Comparison of ENCODE assay signal across 1 cellular context in the genomic region with DNA sequence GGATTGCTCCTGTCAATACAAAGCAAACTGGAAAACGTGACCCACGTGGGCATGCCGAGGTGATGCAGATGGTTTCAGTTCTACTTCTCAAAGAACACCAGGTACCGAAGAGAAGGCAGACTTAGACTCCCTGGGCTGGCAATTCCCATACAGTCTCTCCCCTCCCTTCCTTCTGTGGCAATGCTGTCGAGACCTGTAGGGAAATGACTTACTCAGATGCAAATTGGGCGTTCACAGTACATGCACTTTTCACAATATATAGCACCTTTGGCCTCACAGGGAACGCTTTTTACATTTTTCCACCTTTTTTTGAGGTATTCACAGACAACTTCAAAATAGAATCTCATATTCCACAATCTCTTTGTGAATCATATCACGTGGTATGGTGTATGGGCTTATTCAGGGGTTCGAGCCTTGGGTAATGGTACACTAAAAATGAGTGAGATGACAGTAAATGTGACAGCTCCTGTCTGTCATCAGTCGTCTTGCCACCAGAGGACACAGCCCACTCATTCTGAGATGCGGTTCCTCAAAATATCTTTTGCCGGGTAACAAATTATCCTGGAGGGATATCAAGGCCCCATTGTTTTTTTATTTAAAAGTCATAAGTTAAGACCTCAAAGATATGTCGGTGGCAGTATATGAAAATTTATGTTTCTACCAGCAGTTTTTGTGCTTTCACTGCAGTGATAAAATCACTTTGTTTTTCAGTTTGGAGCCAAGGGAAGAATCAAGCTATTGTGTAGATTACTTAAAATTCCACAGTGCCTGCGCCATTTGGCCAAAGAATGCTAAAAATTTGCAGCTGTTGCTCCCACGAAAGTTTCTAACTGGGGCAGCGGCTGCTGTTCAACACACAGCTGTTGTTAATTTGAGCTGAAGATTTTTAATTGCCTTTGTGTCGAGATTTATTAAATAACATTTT.
TF ChIP-seq lines count a peak whose summit lies in the region.

No MANE protein-coding gene starts in this region.

TF ChIP-seq in H1, 55 proteins besides CTCF, POLR2A, EP300 and RAD21 (continued from another document):
- TF ChIP-seq, protein P1, sequence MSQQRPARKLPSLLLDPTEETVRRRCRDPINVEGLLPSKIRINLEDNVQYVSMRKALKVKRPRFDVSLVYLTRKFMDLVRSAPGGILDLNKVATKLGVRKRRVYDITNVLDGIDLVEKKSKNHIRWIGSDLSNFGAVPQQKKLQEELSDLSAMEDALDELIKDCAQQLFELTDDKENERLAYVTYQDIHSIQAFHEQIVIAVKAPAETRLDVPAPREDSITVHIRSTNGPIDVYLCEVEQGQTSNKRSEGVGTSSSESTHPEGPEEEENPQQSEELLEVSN (IDR thresholded peaks at IDR 0.05): no peak
- TF ChIP-seq CBX8 (IDR thresholded peaks at IDR 0.05; ENCODE audit: borderline replicate concordance, low read depth, low read length) (no peak), TAF1 (IDR thresholded peaks at IDR 0.05; ENCODE audit: low read depth, low read length) (0 out of 2 replicates have a peak, but pooled peaks have one; percentile 26), SP4 (IDR thresholded peaks at IDR 0.05; ENCODE audit: low read length) (no peak), SIN3A (conservative IDR thresholded peaks at IDR 0.05 in 1 of 2, IDR thresholded peaks at IDR 0.05 in 1 of 2; ENCODE audit: low read depth in 1 of 2, low read length in 2 of 2) (no peak), KDM5A (IDR thresholded peaks at IDR 0.05; ENCODE audit: low read length) (no peak), TEAD4 (IDR thresholded peaks at IDR 0.05; ENCODE audit: low read depth, low read length) (peak; percentile 96), POU5F1 (IDR thresholded peaks at IDR 0.05; ENCODE audit: low read depth, low read length) (no peak), GABPA (IDR thresholded peaks at IDR 0.05; ENCODE audit: borderline replicate concordance, insufficient read depth, low read length) (no peak), SP2 (IDR thresholded peaks at IDR 0.05; ENCODE audit: low read length) (no peak), TBP (IDR thresholded peaks at IDR 0.05; ENCODE audit: low read depth, low read length) (no peak), BCL11A (IDR thresholded peaks at IDR 0.05; ENCODE audit: low read depth in 2 of 2, low read length in 2 of 2) (no peak), CREB1 (IDR thresholded peaks at IDR 0.05) (no peak), RXRA (IDR thresholded peaks at IDR 0.05; ENCODE audit: insufficient read depth, low read depth, low read length) (no peak), ASH2L (IDR thresholded peaks at IDR 0.05; ENCODE audit: low read length) (no peak), CHD2 (IDR thresholded peaks at IDR 0.05; ENCODE audit: low read length) (no peak), SRF (IDR thresholded peaks at IDR 0.05; ENCODE audit: low read depth, low read length) (no peak), EGR1 (IDR thresholded peaks at IDR 0.05; ENCODE audit: borderline replicate concordance, low read depth, low read length) (no peak), SP1 (IDR thresholded peaks at IDR 0.05; ENCODE audit: low read depth, low read length) (peak; percentile 71), CEBPB (IDR thresholded peaks at IDR 0.05; ENCODE audit: low read depth, low read length) (no peak), CBX5 (IDR thresholded peaks at IDR 0.05; ENCODE audit: low read depth, low read length) (no peak), SIRT6 (IDR thresholded peaks at IDR 0.05; ENCODE audit: low read length) (no peak), NRF1 (IDR thresholded peaks at IDR 0.05; ENCODE audit: low read depth, low read length) (no peak), GTF2F1 (IDR thresholded peaks at IDR 0.05; ENCODE audit: borderline replicate concordance, low read depth, low read length) (no peak), POLR2AphosphoS5 (IDR thresholded peaks at IDR 0.05; ENCODE audit: low read depth, low read length) (no peak), JUND (IDR thresholded peaks at IDR 0.05; ENCODE audit: low read length) (0 out of 2 replicates have a peak, but pooled peaks have one; percentile 15), FOSL1 (IDR thresholded peaks at IDR 0.05; ENCODE audit: insufficient read depth, low read depth, low read length) (no peak), ZNF274 (IDR thresholded peaks at IDR 0.05; ENCODE audit: borderline replicate concordance, extremely low read depth, low read length) (no peak), JUN (IDR thresholded peaks at IDR 0.05; ENCODE audit: low read depth, low read length) (no peak), CTBP2 (IDR thresholded peaks at IDR 0.05; ENCODE audit: borderline replicate concordance, insufficient read depth, insufficient read length, low read length) (no peak), KDM4A (IDR thresholded peaks at IDR 0.05; ENCODE audit: low read depth, low read length, severe bottlenecking) (no peak), HDAC6 (IDR thresholded peaks at IDR 0.05; ENCODE audit: low read depth, low read length) (no peak), NANOG (IDR thresholded peaks at IDR 0.05; ENCODE audit: insufficient read depth, low read depth, low read length, poor library complexity, severe bottlenecking) (peak; percentile 21), KDM1A (IDR thresholded peaks at IDR 0.05; ENCODE audit: borderline replicate concordance, low read length) (no peak), RFX5 (IDR thresholded peaks at IDR 0.05; ENCODE audit: borderline replicate concordance, low read depth, low read length) (no peak), TCF12 (IDR thresholded peaks at IDR 0.05; ENCODE audit: low read depth, low read length) (peak; percentile 97), RNF2 (IDR thresholded peaks at IDR 0.05; ENCODE audit: borderline replicate concordance, low read depth, low read length, missing control alignments, poor library complexity, severe bottlenecking) (no peak), YY1 (IDR thresholded peaks at IDR 0.05; ENCODE audit: low read depth, low read length) (no peak)
- TF ChIP-seq, protein P2, sequence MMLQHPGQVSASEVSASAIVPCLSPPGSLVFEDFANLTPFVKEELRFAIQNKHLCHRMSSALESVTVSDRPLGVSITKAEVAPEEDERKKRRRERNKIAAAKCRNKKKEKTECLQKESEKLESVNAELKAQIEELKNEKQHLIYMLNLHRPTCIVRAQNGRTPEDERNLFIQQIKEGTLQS (IDR thresholded peaks at IDR 0.05; ENCODE audit: insufficient read depth, low read depth, low read length): no peak
- TF ChIP-seq, protein P3, sequence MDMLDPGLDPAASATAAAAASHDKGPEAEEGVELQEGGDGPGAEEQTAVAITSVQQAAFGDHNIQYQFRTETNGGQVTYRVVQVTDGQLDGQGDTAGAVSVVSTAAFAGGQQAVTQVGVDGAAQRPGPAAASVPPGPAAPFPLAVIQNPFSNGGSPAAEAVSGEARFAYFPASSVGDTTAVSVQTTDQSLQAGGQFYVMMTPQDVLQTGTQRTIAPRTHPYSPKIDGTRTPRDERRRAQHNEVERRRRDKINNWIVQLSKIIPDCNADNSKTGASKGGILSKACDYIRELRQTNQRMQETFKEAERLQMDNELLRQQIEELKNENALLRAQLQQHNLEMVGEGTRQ (IDR thresholded peaks at IDR 0.05; ENCODE audit: low read length): no peak
- TF ChIP-seq, protein P4, sequence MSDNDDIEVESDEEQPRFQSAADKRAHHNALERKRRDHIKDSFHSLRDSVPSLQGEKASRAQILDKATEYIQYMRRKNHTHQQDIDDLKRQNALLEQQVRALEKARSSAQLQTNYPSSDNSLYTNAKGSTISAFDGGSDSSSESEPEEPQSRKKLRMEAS (IDR thresholded peaks at IDR 0.05): no peak
- TF ChIP-seq, protein P5, sequence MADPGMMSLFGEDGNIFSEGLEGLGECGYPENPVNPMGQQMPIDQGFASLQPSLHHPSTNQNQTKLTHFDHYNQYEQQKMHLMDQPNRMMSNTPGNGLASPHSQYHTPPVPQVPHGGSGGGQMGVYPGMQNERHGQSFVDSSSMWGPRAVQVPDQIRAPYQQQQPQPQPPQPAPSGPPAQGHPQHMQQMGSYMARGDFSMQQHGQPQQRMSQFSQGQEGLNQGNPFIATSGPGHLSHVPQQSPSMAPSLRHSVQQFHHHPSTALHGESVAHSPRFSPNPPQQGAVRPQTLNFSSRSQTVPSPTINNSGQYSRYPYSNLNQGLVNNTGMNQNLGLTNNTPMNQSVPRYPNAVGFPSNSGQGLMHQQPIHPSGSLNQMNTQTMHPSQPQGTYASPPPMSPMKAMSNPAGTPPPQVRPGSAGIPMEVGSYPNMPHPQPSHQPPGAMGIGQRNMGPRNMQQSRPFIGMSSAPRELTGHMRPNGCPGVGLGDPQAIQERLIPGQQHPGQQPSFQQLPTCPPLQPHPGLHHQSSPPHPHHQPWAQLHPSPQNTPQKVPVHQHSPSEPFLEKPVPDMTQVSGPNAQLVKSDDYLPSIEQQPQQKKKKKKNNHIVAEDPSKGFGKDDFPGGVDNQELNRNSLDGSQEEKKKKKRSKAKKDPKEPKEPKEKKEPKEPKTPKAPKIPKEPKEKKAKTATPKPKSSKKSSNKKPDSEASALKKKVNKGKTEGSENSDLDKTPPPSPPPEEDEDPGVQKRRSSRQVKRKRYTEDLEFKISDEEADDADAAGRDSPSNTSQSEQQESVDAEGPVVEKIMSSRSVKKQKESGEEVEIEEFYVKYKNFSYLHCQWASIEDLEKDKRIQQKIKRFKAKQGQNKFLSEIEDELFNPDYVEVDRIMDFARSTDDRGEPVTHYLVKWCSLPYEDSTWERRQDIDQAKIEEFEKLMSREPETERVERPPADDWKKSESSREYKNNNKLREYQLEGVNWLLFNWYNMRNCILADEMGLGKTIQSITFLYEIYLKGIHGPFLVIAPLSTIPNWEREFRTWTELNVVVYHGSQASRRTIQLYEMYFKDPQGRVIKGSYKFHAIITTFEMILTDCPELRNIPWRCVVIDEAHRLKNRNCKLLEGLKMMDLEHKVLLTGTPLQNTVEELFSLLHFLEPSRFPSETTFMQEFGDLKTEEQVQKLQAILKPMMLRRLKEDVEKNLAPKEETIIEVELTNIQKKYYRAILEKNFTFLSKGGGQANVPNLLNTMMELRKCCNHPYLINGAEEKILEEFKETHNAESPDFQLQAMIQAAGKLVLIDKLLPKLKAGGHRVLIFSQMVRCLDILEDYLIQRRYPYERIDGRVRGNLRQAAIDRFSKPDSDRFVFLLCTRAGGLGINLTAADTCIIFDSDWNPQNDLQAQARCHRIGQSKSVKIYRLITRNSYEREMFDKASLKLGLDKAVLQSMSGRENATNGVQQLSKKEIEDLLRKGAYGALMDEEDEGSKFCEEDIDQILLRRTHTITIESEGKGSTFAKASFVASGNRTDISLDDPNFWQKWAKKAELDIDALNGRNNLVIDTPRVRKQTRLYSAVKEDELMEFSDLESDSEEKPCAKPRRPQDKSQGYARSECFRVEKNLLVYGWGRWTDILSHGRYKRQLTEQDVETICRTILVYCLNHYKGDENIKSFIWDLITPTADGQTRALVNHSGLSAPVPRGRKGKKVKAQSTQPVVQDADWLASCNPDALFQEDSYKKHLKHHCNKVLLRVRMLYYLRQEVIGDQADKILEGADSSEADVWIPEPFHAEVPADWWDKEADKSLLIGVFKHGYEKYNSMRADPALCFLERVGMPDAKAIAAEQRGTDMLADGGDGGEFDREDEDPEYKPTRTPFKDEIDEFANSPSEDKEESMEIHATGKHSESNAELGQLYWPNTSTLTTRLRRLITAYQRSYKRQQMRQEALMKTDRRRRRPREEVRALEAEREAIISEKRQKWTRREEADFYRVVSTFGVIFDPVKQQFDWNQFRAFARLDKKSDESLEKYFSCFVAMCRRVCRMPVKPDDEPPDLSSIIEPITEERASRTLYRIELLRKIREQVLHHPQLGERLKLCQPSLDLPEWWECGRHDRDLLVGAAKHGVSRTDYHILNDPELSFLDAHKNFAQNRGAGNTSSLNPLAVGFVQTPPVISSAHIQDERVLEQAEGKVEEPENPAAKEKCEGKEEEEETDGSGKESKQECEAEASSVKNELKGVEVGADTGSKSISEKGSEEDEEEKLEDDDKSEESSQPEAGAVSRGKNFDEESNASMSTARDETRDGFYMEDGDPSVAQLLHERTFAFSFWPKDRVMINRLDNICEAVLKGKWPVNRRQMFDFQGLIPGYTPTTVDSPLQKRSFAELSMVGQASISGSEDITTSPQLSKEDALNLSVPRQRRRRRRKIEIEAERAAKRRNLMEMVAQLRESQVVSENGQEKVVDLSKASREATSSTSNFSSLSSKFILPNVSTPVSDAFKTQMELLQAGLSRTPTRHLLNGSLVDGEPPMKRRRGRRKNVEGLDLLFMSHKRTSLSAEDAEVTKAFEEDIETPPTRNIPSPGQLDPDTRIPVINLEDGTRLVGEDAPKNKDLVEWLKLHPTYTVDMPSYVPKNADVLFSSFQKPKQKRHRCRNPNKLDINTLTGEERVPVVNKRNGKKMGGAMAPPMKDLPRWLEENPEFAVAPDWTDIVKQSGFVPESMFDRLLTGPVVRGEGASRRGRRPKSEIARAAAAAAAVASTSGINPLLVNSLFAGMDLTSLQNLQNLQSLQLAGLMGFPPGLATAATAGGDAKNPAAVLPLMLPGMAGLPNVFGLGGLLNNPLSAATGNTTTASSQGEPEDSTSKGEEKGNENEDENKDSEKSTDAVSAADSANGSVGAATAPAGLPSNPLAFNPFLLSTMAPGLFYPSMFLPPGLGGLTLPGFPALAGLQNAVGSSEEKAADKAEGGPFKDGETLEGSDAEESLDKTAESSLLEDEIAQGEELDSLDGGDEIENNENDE (IDR thresholded peaks at IDR 0.05; ENCODE audit: insufficient replicate concordance, low read length): peak; percentile 75
- TF ChIP-seq, protein P6, sequence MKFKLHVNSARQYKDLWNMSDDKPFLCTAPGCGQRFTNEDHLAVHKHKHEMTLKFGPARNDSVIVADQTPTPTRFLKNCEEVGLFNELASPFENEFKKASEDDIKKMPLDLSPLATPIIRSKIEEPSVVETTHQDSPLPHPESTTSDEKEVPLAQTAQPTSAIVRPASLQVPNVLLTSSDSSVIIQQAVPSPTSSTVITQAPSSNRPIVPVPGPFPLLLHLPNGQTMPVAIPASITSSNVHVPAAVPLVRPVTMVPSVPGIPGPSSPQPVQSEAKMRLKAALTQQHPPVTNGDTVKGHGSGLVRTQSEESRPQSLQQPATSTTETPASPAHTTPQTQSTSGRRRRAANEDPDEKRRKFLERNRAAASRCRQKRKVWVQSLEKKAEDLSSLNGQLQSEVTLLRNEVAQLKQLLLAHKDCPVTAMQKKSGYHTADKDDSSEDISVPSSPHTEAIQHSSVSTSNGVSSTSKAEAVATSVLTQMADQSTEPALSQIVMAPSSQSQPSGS (IDR thresholded peaks at IDR 0.05; ENCODE audit: low read length): no peak
TF ChIP-seq in H1: peak in this region for 7.
